Comparison of ENCODE assay signal across 2 cellular contexts in genomic region chr1:11700655-11701467, GRCh38.
TF ChIP-seq lines count a peak whose summit lies in the region.

No MANE protein-coding gene starts in this region.

TF ChIP-seq in SK-N-SH, 30 proteins besides CTCF, POLR2A, EP300 and RAD21 (continued from another document):
- TF ChIP-seq USF2 (IDR thresholded peaks at IDR 0.05; ENCODE audit: borderline replicate concordance, low read depth, low read length): no peak
- no peak for TF ChIP-seq SIN3A (IDR thresholded peaks at IDR 0.05; ENCODE audit: borderline replicate concordance, low read depth, low read length)
- TF ChIP-seq RXRA (IDR thresholded peaks at IDR 0.05; ENCODE audit: borderline replicate concordance, low read depth): no peak
- no peak for TF ChIP-seq PBX3 (IDR thresholded peaks at IDR 0.05)
- TF ChIP-seq TCF12 (IDR thresholded peaks at IDR 0.05): no peak
- TF ChIP-seq RFX5 (IDR thresholded peaks at IDR 0.05; ENCODE audit: low read length): no peak
- TF ChIP-seq NFIC (IDR thresholded peaks at IDR 0.05; ENCODE audit: borderline replicate concordance): no peak
- TF ChIP-seq EZH2phosphoT487 (IDR thresholded peaks at IDR 0.05; ENCODE audit: borderline replicate concordance, low read depth): no peak
TF ChIP-seq in SK-N-SH: peak in this region for 0.

TF ChIP-seq in SK-N-SH treated with all-trans-retinoic acid at 6 μM for 48 hours, 23 proteins besides CTCF, POLR2A, EP300 and RAD21:
- TF ChIP-seq CREB5 (CRISPR knock-in tag; IDR thresholded peaks at IDR 0.05; ENCODE audit: low read depth): no peak
- no peak for TF ChIP-seq GLIS3 (CRISPR knock-in tag; IDR thresholded peaks at IDR 0.05)
- TF ChIP-seq TOX (CRISPR knock-in tag; IDR thresholded peaks at IDR 0.05; ENCODE audit: borderline replicate concordance): no peak
- no peak for TF ChIP-seq ARNTL (CRISPR knock-in tag; IDR thresholded peaks at IDR 0.05; ENCODE audit: borderline replicate concordance, low read depth)
- TF ChIP-seq ZC3H10 (CRISPR knock-in tag; IDR thresholded peaks at IDR 0.05): no peak
- no peak for TF ChIP-seq ZFP3 (CRISPR knock-in tag; IDR thresholded peaks at IDR 0.05)
- TF ChIP-seq BACH2 (CRISPR knock-in tag; IDR thresholded peaks at IDR 0.05; ENCODE audit: borderline replicate concordance): no peak
TF ChIP-seq in SK-N-SH treated with all-trans-retinoic acid at 6 μM for 48 hours: peak in this region for 0.
